27 cellular contexts compared by ENCODE assay signal in the genomic region with DNA sequence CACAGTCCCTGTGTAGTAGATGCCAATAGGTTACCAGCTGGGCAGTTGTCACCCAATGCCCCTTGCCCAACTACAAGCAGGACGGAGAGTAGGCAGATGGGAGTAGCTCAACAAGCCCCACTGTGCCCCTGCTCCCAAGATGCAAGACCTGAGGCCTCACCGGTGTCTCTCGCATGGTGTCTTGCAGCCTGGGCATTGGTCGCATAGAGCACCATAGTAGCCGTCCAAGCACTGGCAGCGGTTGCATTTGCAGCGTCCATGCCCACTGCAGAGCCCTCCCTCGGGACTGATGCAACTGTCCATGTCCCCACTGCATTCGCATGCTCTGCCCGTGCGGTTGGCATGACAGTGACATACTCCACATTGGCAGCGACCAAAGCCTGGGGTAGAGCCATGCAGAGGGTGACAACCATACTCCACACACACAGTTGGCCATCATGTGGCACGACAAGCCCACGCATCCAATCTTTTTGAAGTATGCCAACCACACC. TPM values are rescaled to one million over a fixed set of nuclear protein-coding genes. Genes with fewer than 3 reads are reported as not detected.
DNase-seq lines count a peak whose midpoint lies in the region; ATAC-seq, FAIRE-seq and TF ChIP-seq lines count a peak whose summit lies in the region.
"Had no signal": no experiment of that assay in that cellular context is flagged by ENCODE, and none has a peak within 500 bp of the region (broad histone marks: within the 10 kb centered on the region; RNA-seq: fewer than 3 reads in every experiment).

No MANE protein-coding gene starts in this region.

- H3K27me3 ChIP-seq in KMS-11 (ENCODE audit: insufficient read depth, low read depth) (no peaks in the 10 kb centered on the region), K562 (ENCODE audit: control insufficient read depth in 2 of 2, insufficient read depth in 2 of 2, low read length in 2 of 2) (no peaks in the 10 kb centered on the region)
- H3K27me3 ChIP-seq: transverse colon had no signal

- H3K4me2 ChIP-seq in KMS-11 (no peak overlapping the region), K562 (ENCODE audit: insufficient read depth, low read length) (no peak overlapping the region)

- peaks cover 0 to 2% of the 10 kb centered on the region in 2 donors for H3K36me3 Mint-ChIP-seq in activated naive CD4-positive, alpha-beta T cell treated with anti-CD3 and anti-CD28 coated beads, Interleukin-2, amount 50 U/mL, for 72 hours
- H3K36me3 Mint-ChIP-seq in neural crest cell (ENCODE audit: low read depth): peaks cover under 1% of the 10 kb centered on the region

- peaks cover 42% of the 10 kb centered on the region for H3K27me3 Mint-ChIP-seq in neural crest cell (ENCODE audit: low read depth)
- H3K27me3 Mint-ChIP-seq: activated CD8-positive, alpha-beta memory T cell treated with anti-CD3 and anti-CD28 coated beads, Interleukin-2, amount 10 ng/mL, durations not matched to agents 7 days and 5 days; activated naive CD8-positive, alpha-beta T cell treated with anti-CD3 and anti-CD28 coated beads, Interleukin-2, amount 50 U/mL, for 24 hours; B cell; naive B cell had no signal

- no peak overlapping the region for H2AFZ ChIP-seq in KMS-11 (ENCODE audit: low read depth)
- H2AFZ ChIP-seq in K562 (ENCODE audit: low read depth, low read length): no peak overlapping the region

- H3K9ac ChIP-seq in KMS-11 (no peak overlapping the region), K562 (ENCODE audit: insufficient read depth in 1 of 2, low read depth in 2 of 2, low read length in 2 of 2) (no peak overlapping the region)

- H3K4me3 Mint-ChIP-seq in neural crest cell: no peak overlapping the region
- H3K4me3 Mint-ChIP-seq: activated CD8-positive, alpha-beta memory T cell treated with anti-CD3 and anti-CD28 coated beads, Interleukin-2, amount 10 ng/mL, durations not matched to agents 7 days and 5 days; activated naive CD8-positive, alpha-beta T cell treated with anti-CD3 and anti-CD28 coated beads, Interleukin-2, amount 50 U/mL, for 24 hours; B cell; H9; naive B cell had no signal

- peaks cover 11% of the 10 kb centered on the region for H3K4me1 Mint-ChIP-seq in neural crest cell

- H3K4me3 ChIP-seq in KMS-11 (IDR thresholded peaks at IDR 0.05; ENCODE audit: insufficient read depth, low read depth, low read length): no peak overlapping the region
- H3K4me3 ChIP-seq in K562: no peak overlapping the region
- H3K4me3 ChIP-seq: left ventricle myocardium inferior, transverse colon had no signal

- H3K9me3 Mint-ChIP-seq in activated naive CD4-positive, alpha-beta T cell treated with anti-CD3 and anti-CD28 coated beads, Interleukin-2, amount 50 U/mL, for 72 hours: no peaks in the 10 kb centered on the region
- no peaks in the 10 kb centered on the region for H3K9me3 Mint-ChIP-seq in neural crest cell
- H3K9me3 Mint-ChIP-seq: activated naive CD8-positive, alpha-beta T cell treated with anti-CD3 and anti-CD28 coated beads, Interleukin-2, amount 50 U/mL, for 24 hours; H9; naive B cell had no signal

- peaks cover 46% of the 10 kb centered on the region; the same call in 1 of the 2 replicates for H3K36me3 ChIP-seq in KMS-11 (ENCODE audit: insufficient read depth)
- H3K36me3 ChIP-seq in K562 (ENCODE audit: control insufficient read depth, insufficient read depth, low read length): peaks cover 19% of the 10 kb centered on the region; the same call in 2 of the 3 replicates

- TF ChIP-seq EP300 in K562 (IDR thresholded peaks at IDR 0.05; ENCODE audit: low read length): no peak

- TF ChIP-seq POLR2A in K562 (conservative IDR thresholded peaks at IDR 0.05): 0 out of 2 replicates have a peak, but pooled peaks have one; percentile 28

- TF ChIP-seq RAD21 in K562 (CRISPR knock-in tag; conservative IDR thresholded peaks at IDR 0.05 in 1 of 2, IDR thresholded peaks at IDR 0.05 in 1 of 2): no peak

- no TSS peak for BruUV-seq in K562 (replicated peaks; lab: Mats Ljungman, UMichigan)

- WGBS in K562 (ENCODE audit: insufficient coverage, low coverage, missing lambda C conversion rate): 90% methylated on average over 14 of the region's 14 CpGs

- DNase-seq in activated naive CD4-positive, alpha-beta T cell treated with anti-CD3 and anti-CD28 coated beads, Interleukin-2, amount 50 U/mL, for 72 hours (ENCODE audit: low spot score in 2 of 2): no peak
- no peak for DNase-seq in activated naive CD4-positive, alpha-beta T cell treated with anti-CD3 and anti-CD28 coated beads, Interleukin-2, amount 50 U/mL, for 16 hours
- no peak for DNase-seq in K562 (ENCODE audit: extremely low read depth in 1 of 4, low spot score in 3 of 4)
- DNase-seq in neural crest cell (ENCODE audit: low read depth, low spot score): no peak
- no peak for DNase-seq in GM19238 (ENCODE audit: insufficient read length, low spot score)
- DNase-seq in RPMI8226: no peak
- DNase-seq: ACHN; activated CD4-positive, alpha-beta T cell treated with anti-CD3 and anti-CD28 coated beads for 4 hours; activated CD8-positive, alpha-beta memory T cell treated with anti-CD3 and anti-CD28 coated beads, Interleukin-2, amount 10 ng/mL, durations not matched to agents 7 days and 5 days; activated naive CD8-positive, alpha-beta T cell treated with anti-CD3 and anti-CD28 coated beads, Interleukin-2, amount 50 U/mL, for 24 hours; cortex of kidney; effector memory CD4-positive, alpha-beta T cell; H9; left ventricle myocardium inferior; naive B cell; NCI-H1436 treated with DMSO at 0.1 percent for 48 hours; stimulated activated CD4-positive, alpha-beta T cell treated with anti-CD3 and anti-CD28 coated beads, Interleukin-4, amount 100 ng/mL, for 1 hour; SW 1271; T-helper 9 cell; transverse colon had no signal

- H3K9me3 ChIP-seq in K562 (replicated peaks; ENCODE audit: control insufficient read depth, insufficient read depth, low read depth, low read length): no peaks in the 10 kb centered on the region
- H3K9me3 ChIP-seq: left ventricle myocardium inferior, transverse colon had no signal

- H3K27ac Mint-ChIP-seq in activated naive CD4-positive, alpha-beta T cell treated with anti-CD3 and anti-CD28 coated beads, Interleukin-2, amount 50 U/mL, for 72 hours: peak overlapping the region; percentile 38 to 77
- peak overlapping the region; percentile 27 for H3K27ac Mint-ChIP-seq in neural crest cell (ENCODE audit: unreplicated experiment)
- H3K27ac Mint-ChIP-seq: activated CD8-positive, alpha-beta memory T cell treated with anti-CD3 and anti-CD28 coated beads, Interleukin-2, amount 10 ng/mL, durations not matched to agents 7 days and 5 days; activated naive CD8-positive, alpha-beta T cell treated with anti-CD3 and anti-CD28 coated beads, Interleukin-2, amount 50 U/mL, for 24 hours; H9 had no signal

- H4K20me1 ChIP-seq in KMS-11 (ENCODE audit: insufficient read depth): no peaks in the 10 kb centered on the region
- peaks cover 4% of the 10 kb centered on the region; the same call in 1 of the 2 replicates for H4K20me1 ChIP-seq in K562 (replicated peaks; ENCODE audit: control insufficient read depth, insufficient read depth, low read length)

- CTCF ChIA-PET in K562 (lab: Yijun Ruan, JAX; ENCODE audit: low intra/inter-chr PET ratio): no interaction called here

- FAIRE-seq in K562 (lab: Jason Lieb, UNC): no peak
- FAIRE-seq: astrocyte, keratinocyte had no signal

- H3K27ac ChIP-seq in KMS-11 (peak overlapping the region; percentile 10; the same call in 1 of the 2 replicates), K562 (ENCODE audit: extremely low read depth, low read depth, low read length) (no peak overlapping the region)
- H3K27ac ChIP-seq: left ventricle myocardium inferior, transverse colon, VCaP had no signal

- no peak for ATAC-seq in activated naive CD4-positive, alpha-beta T cell treated with anti-CD3 and anti-CD28 coated beads, Interleukin-2, amount 50 U/mL, for 72 hours
- no peak for ATAC-seq in K562
- ATAC-seq in HG03378 (IDR thresholded peaks at IDR 0.05; ENCODE audit: unreplicated experiment): no peak
- ATAC-seq: activated CD8-positive, alpha-beta memory T cell treated with anti-CD3 and anti-CD28 coated beads, Interleukin-2, amount 10 ng/mL, durations not matched to agents 7 days and 5 days; activated naive CD8-positive, alpha-beta T cell treated with anti-CD3 and anti-CD28 coated beads, Interleukin-2, amount 50 U/mL, for 24 hours had no signal

- POLR2A ChIA-PET in K562 (lab: Yijun Ruan, JAX): interaction anchor here (0.6 to 1.2 kb wide), 4 partner anchors 8 to 55 kb away, joined by 3 to 4 read pairs (median 4); partner anchors contain the start of genes CSAD and ZNF740

- H3K9me1 ChIP-seq in K562 (ENCODE audit: control insufficient read depth, insufficient read depth, low read length): no peaks in the 10 kb centered on the region

- intact Hi-C loops in K562 (cut with micrococcal nuclease): no loop called here

- H3K4me1 ChIP-seq in KMS-11 (ENCODE audit: low read depth, poor library complexity, severe bottlenecking) (peaks cover 71% of the 10 kb centered on the region), K562 (replicated peaks in 1 of 2; ENCODE audit: control insufficient read depth in 2 of 2, insufficient read depth in 2 of 2, low read length in 2 of 2) (peaks cover 3 to 14% of the 10 kb centered on the region in 2 experiments; a peak in 3 of 5 replicates)

- H3K79me2 ChIP-seq in KMS-11 (ENCODE audit: insufficient read depth, low read depth) (peaks cover 14% of the 10 kb centered on the region; the same call in 1 of the 2 replicates), K562 (ENCODE audit: control insufficient read depth, insufficient read depth, low read length) (no peaks in the 10 kb centered on the region)

- in situ Hi-C loops in K562 (cut with MboI): no loop called here

- TF ChIP-seq CTCF in KMS-11 (conservative IDR thresholded peaks at IDR 0.05; ENCODE audit: low read depth, low read length) (no peak), K562 (IDR thresholded peaks at IDR 0.05 in 2 of 3, conservative IDR thresholded peaks at IDR 0.05 in 1 of 3; ENCODE audit: insufficient read depth in 2 of 3, low read depth in 1 of 3, low read length in 3 of 3) (no peak), neural crest cell (conservative IDR thresholded peaks at IDR 0.05) (no peak)

RNA-seq across cellular contexts. Expression of gene CSAD, which starts 11.9 kb away (rescaled TPM):
- total RNA-seq in activated naive CD4-positive, alpha-beta T cell treated with anti-CD3 and anti-CD28 coated beads, Interleukin-2, amount 50 U/mL, for 72 hours: 10 to 100 TPM; 24.4 to 55.8 TPM
- 97.5 and 106 TPM in 2 replicates for total RNA-seq in K562 (2011; cell fraction: chromatin; rRNA removed; ENCODE audit: low replicate concordance)
- total RNA-seq in K562 (2011; cell fraction: nucleolus; rRNA removed): 53.5 and 54.7 TPM in 2 replicates
- 60.6 and 65.8 TPM in 2 replicates for total RNA-seq in K562 (2011; cell fraction: nucleoplasm; rRNA removed)
- total RNA-seq in K562 (2014; rRNA removed) (8.1 and 8.5 TPM in 2 replicates), K562 (2014; rRNA removed; fragmentation: Illumina TruSeq; extraction: Trizol) (5.7 and 8.1 TPM in 2 replicates), K562 (2015; rRNA removed; fragmentation: Illumina TruSeq; extraction: Trizol) (6.7 and 7.0 TPM in 2 replicates), K562 (2021) (10.3 and 10.9 TPM in 2 replicates), neural crest cell (22.1 and 26.5 TPM in 2 replicates)
- polyA plus RNA-seq in K562 (2011; rRNA removed) (19.6 and 26.6 TPM in 2 replicates), K562 (2014; fragmentation: Illumina TruSeq; extraction: Trizol) (11.1 and 16.8 TPM in 2 replicates), K562 (2014; fragmentation: Nextera tagmentation; extraction: Ambion mirVana) (1 to 10 TPM; 1.8 to 2.4 TPM), K562 (2014; rRNA removed) (17.1 TPM in 2 replicates)
- polyA plus RNA-seq in K562 (2011; cell fraction: cytosol; rRNA removed): 5.5 and 11.5 TPM in 2 replicates
- 109 and 129 TPM in 2 replicates for polyA plus RNA-seq in K562 (2011; cell fraction: nucleus; rRNA removed)
- 7.6 and 29.6 TPM in 2 replicates for polyA plus RNA-seq in K562 (2012)
- polyA minus RNA-seq in K562 (2011; rRNA and poly(A)+ RNA removed): 6.1 and 7.9 TPM in 2 replicates
- 6.1 TPM in 1 of 2 replicates, not detected in the other for polyA minus RNA-seq in K562 (2011; cell fraction: cytosol; rRNA and poly(A)+ RNA removed)
- 14.8 and 19.5 TPM in 2 replicates for polyA minus RNA-seq in K562 (2011; cell fraction: nucleus; rRNA and poly(A)+ RNA removed)

RNA-seq across cellular contexts. Expression of gene ZNF740, which starts 12.1 kb away (rescaled TPM):
- total RNA-seq in activated naive CD4-positive, alpha-beta T cell treated with anti-CD3 and anti-CD28 coated beads, Interleukin-2, amount 50 U/mL, for 72 hours: 10 to 100 TPM; 36.8 to 43.2 TPM
- total RNA-seq in K562 (2011; cell fraction: chromatin; rRNA removed; ENCODE audit: low replicate concordance): 77.6 and 121 TPM in 2 replicates
- 62.2 and 65.9 TPM in 2 replicates for total RNA-seq in K562 (2011; cell fraction: nucleolus; rRNA removed)
- total RNA-seq in K562 (2011; cell fraction: nucleoplasm; rRNA removed): 76.6 and 88.8 TPM in 2 replicates
- total RNA-seq in K562 (2014; rRNA removed): 15.1 and 16.1 TPM in 2 replicates
- 18.6 and 19.9 TPM in 2 replicates for total RNA-seq in K562 (2014; rRNA removed; fragmentation: Illumina TruSeq; extraction: Trizol)
- total RNA-seq in K562 (2015; rRNA removed; fragmentation: Illumina TruSeq; extraction: Trizol): 13.3 and 13.6 TPM in 2 replicates
- total RNA-seq in K562 (2021): 39.6 and 46.4 TPM in 2 replicates
- 33.1 and 34.9 TPM in 2 replicates for polyA plus RNA-seq in K562 (2011; rRNA removed)
- polyA plus RNA-seq in K562 (2011; cell fraction: cytosol; rRNA removed): 9.6 and 17.0 TPM in 2 replicates
- 89.9 and 103 TPM in 2 replicates for polyA plus RNA-seq in K562 (2011; cell fraction: nucleus; rRNA removed)
- polyA plus RNA-seq in K562 (2012): 12.8 and 21.6 TPM in 2 replicates
- 19.2 and 21.0 TPM in 2 replicates for polyA plus RNA-seq in K562 (2014; fragmentation: Illumina TruSeq; extraction: Trizol)
- 1 to 10 TPM in 1 of 2 experiments, under 1 TPM in 1; 0.57 to 1.4 TPM for polyA plus RNA-seq in K562 (2014; fragmentation: Nextera tagmentation; extraction: Ambion mirVana)
- polyA plus RNA-seq in K562 (2014; rRNA removed): 20.6 and 22.1 TPM in 2 replicates
- 32.3 and 37.3 TPM in 2 replicates for polyA minus RNA-seq in K562 (2011; rRNA and poly(A)+ RNA removed)
- polyA minus RNA-seq in K562 (2011; cell fraction: cytosol; rRNA and poly(A)+ RNA removed): 8.2 and 9.2 TPM in 2 replicates
- polyA minus RNA-seq in K562 (2011; cell fraction: nucleus; rRNA and poly(A)+ RNA removed): 45.2 and 63.6 TPM in 2 replicates
- 52.7 and 59.6 TPM in 2 replicates for total RNA-seq in neural crest cell

RNA-seq across cellular contexts. Expression of gene ITGB7, which starts 14.5 kb away (rescaled TPM):
- 10 to 100 TPM; 71.4 to 76.3 TPM for total RNA-seq in activated naive CD4-positive, alpha-beta T cell treated with anti-CD3 and anti-CD28 coated beads, Interleukin-2, amount 50 U/mL, for 72 hours
- total RNA-seq in K562 (2011; cell fraction: chromatin; rRNA removed; ENCODE audit: low replicate concordance): 1.7 and 4.1 TPM in 2 replicates
- total RNA-seq in K562 (2011; cell fraction: nucleolus; rRNA removed): 3.6 and 8.2 TPM in 2 replicates
- 2.3 and 2.7 TPM in 2 replicates for total RNA-seq in K562 (2011; cell fraction: nucleoplasm; rRNA removed)
- total RNA-seq in K562 (2014; rRNA removed): 1.3 and 1.9 TPM in 2 replicates
- total RNA-seq in K562 (2014; rRNA removed; fragmentation: Illumina TruSeq; extraction: Trizol): 0.41 and 0.55 TPM in 2 replicates
- total RNA-seq in K562 (2015; rRNA removed; fragmentation: Illumina TruSeq; extraction: Trizol): 0.54 and 0.64 TPM in 2 replicates
- total RNA-seq in K562 (2021): 2.0 and 3.5 TPM in 2 replicates
- 0.98 and 1.5 TPM in 2 replicates for polyA plus RNA-seq in K562 (2011; rRNA removed)
- polyA plus RNA-seq in K562 (2011; cell fraction: cytosol; rRNA removed): 1.2 and 2.2 TPM in 2 replicates
- 3.1 and 4.5 TPM in 2 replicates for polyA plus RNA-seq in K562 (2011; cell fraction: nucleus; rRNA removed)
- 0.82 and 1.4 TPM in 2 replicates for polyA plus RNA-seq in K562 (2012)
- 0.57 and 0.67 TPM in 2 replicates for polyA plus RNA-seq in K562 (2014; fragmentation: Illumina TruSeq; extraction: Trizol)
- polyA plus RNA-seq in K562 (2014; fragmentation: Nextera tagmentation; extraction: Ambion mirVana): under 1 TPM; 0.06 to 0.10 TPM
- polyA plus RNA-seq in K562 (2014; rRNA removed): 1.2 and 1.9 TPM in 2 replicates
- polyA minus RNA-seq in K562 (2011; rRNA and poly(A)+ RNA removed): 1.2 and 1.3 TPM in 2 replicates
- polyA minus RNA-seq in K562 (2011; cell fraction: cytosol; rRNA and poly(A)+ RNA removed): 0.95 and 2.7 TPM in 2 replicates
- polyA minus RNA-seq in K562 (2011; cell fraction: nucleus; rRNA and poly(A)+ RNA removed): 0.89 and 1.2 TPM in 2 replicates
- total RNA-seq in neural crest cell: not detected in 2 replicates
- total RNA-seq: pulmonary artery endothelial cell had no signal

RNA-seq across cellular contexts. Expression of gene RARG, which starts 39.4 kb away (rescaled TPM):
- 10 to 100 TPM; 15.5 to 23.5 TPM for total RNA-seq in activated naive CD4-positive, alpha-beta T cell treated with anti-CD3 and anti-CD28 coated beads, Interleukin-2, amount 50 U/mL, for 72 hours
- total RNA-seq in K562 (2011; cell fraction: chromatin; rRNA removed; ENCODE audit: low replicate concordance): 6.1 and 17.7 TPM in 2 replicates
- 8.7 and 10.3 TPM in 2 replicates for total RNA-seq in K562 (2011; cell fraction: nucleolus; rRNA removed)
- total RNA-seq in K562 (2011; cell fraction: nucleoplasm; rRNA removed): 5.0 and 7.3 TPM in 2 replicates
- total RNA-seq in K562 (2014; rRNA removed): 1.9 and 3.3 TPM in 2 replicates
- 1.8 and 3.1 TPM in 2 replicates for total RNA-seq in K562 (2014; rRNA removed; fragmentation: Illumina TruSeq; extraction: Trizol)
- 3.8 and 4.7 TPM in 2 replicates for total RNA-seq in K562 (2015; rRNA removed; fragmentation: Illumina TruSeq; extraction: Trizol)
- total RNA-seq in K562 (2021): 7.6 and 9.4 TPM in 2 replicates
- 4.1 and 4.7 TPM in 2 replicates for polyA plus RNA-seq in K562 (2011; rRNA removed)
- polyA plus RNA-seq in K562 (2011; cell fraction: cytosol; rRNA removed): 4.7 and 7.6 TPM in 2 replicates
- polyA plus RNA-seq in K562 (2011; cell fraction: nucleus; rRNA removed): 10.9 and 15.3 TPM in 2 replicates
- 3.6 and 5.4 TPM in 2 replicates for polyA plus RNA-seq in K562 (2012)
- 6.0 and 7.8 TPM in 2 replicates for polyA plus RNA-seq in K562 (2014; fragmentation: Illumina TruSeq; extraction: Trizol)
- polyA plus RNA-seq in K562 (2014; fragmentation: Nextera tagmentation; extraction: Ambion mirVana): under 1 TPM; 0.18 to 0.36 TPM
- 4.9 and 6.5 TPM in 2 replicates for polyA plus RNA-seq in K562 (2014; rRNA removed)
- polyA minus RNA-seq in K562 (2011; rRNA and poly(A)+ RNA removed): 4.7 and 5.7 TPM in 2 replicates
- 5.7 and 9.6 TPM in 2 replicates for polyA minus RNA-seq in K562 (2011; cell fraction: cytosol; rRNA and poly(A)+ RNA removed)
- 3.6 and 7.6 TPM in 2 replicates for polyA minus RNA-seq in K562 (2011; cell fraction: nucleus; rRNA and poly(A)+ RNA removed)
- 5.4 and 5.9 TPM in 2 replicates for total RNA-seq in neural crest cell

Comparison
In these comparisons a context has a peak if more than half of its experiments do, and no peak if none do; other contexts are left out.
1. RNA of gene ITGB7, which starts 14.5 kb away (total RNA-seq): 71.4 to 76.3 TPM in activated naive CD4-positive, alpha-beta T cell treated with anti-CD3 and anti-CD28 coated beads, Interleukin-2, amount 50 U/mL, for 72 hours; 0.41 to 8.2 TPM in K562 and not detected in neural crest cell; every median in the first group is over 4 times any median in the second.